Comparison of ENCODE assay signal across 16 cellular contexts in genomic region chr11:44805596-44805995, GRCh38.
A peak's percentile ranks its signal among the peaks of the same experiment; 100 is the strongest.
DNase-seq lines count a peak whose midpoint lies in the region; ATAC-seq, FAIRE-seq and TF ChIP-seq lines count a peak whose summit lies in the region.
"Had no signal": no experiment of that assay in that cellular context is flagged by ENCODE, and none has a peak within 500 bp of the region (broad histone marks: within the 10 kb centered on the region; RNA-seq: fewer than 3 reads in every experiment).

No MANE protein-coding gene starts in this region.

- H3K36me3 ChIP-seq in GM23248 (ENCODE audit: low read depth) (no peaks in the 10 kb centered on the region), astrocyte (ENCODE audit: insufficient read depth, low read length) (no peaks in the 10 kb centered on the region), mesendoderm (ENCODE audit: control insufficient read depth, insufficient read depth, low read length) (no peaks in the 10 kb centered on the region), transverse colon (no peaks in the 10 kb centered on the region), mammary epithelial cell (ENCODE audit: insufficient read depth, low read length) (no peaks in the 10 kb centered on the region)
- H3K36me3 ChIP-seq: neutrophil, suprapubic skin had no signal

- in situ Hi-C loops in GM23248 (cut with MboI) (no loop called here), transverse colon (cut with MboI; ENCODE audit: low pct_ligation_motif_present in 1 of 4, low pct_unique_long_range_greater_than_20kb in 1 of 4, low sequenced_read_pairs in 3 of 4) (no loop called here), mammary epithelial cell (cut with MboI; ENCODE audit: low sequenced_read_pairs in 2 of 2) (no loop called here)

- H3K4me3 Mint-ChIP-seq in astrocyte (ENCODE audit: unreplicated experiment): peak overlapping the region; percentile 2
- H3K4me3 Mint-ChIP-seq: activated CD4-positive, alpha-beta memory T cell treated with anti-CD3 and anti-CD28 coated beads for 36 hours; activated naive CD4-positive, alpha-beta T cell treated with anti-CD3 and anti-CD28 coated beads for 36 hours; B cell had no signal

- no peak overlapping the region for H2AK5ac ChIP-seq in mesendoderm (ENCODE audit: low read length)

- no peak overlapping the region for H4K5ac ChIP-seq in mesendoderm (ENCODE audit: low read length)

- ATAC-seq in HG03135 (IDR thresholded peaks at IDR 0.05; ENCODE audit: unreplicated experiment): no peak

- no peak overlapping the region for H2BK15ac ChIP-seq in mesendoderm (replicated peaks; ENCODE audit: low read depth)

- H3K56ac ChIP-seq in mesendoderm (ENCODE audit: low read length): no peak overlapping the region

- DNase-seq in GM23248 (peak; percentile 40), astrocyte (ENCODE audit: low read depth) (peak; percentile 19), mesendoderm (peak; percentile 44), transverse colon (no peak), mammary epithelial cell (no peak), HCEC 1CT (no peak)
- DNase-seq: activated CD4-positive, alpha-beta memory T cell treated with anti-CD3 and anti-CD28 coated beads for 36 hours; activated naive CD4-positive, alpha-beta T cell treated with anti-CD3 and anti-CD28 coated beads for 36 hours; NCI-H1417 treated with DMSO at 0.1 percent for 48 hours; NCI-H2171; NCI-H774; SIG-M5 had no signal

- H3K27me3 Mint-ChIP-seq in astrocyte (ENCODE audit: low read depth, unreplicated experiment): peaks cover 36% of the 10 kb centered on the region
- H3K27me3 Mint-ChIP-seq: activated CD4-positive, alpha-beta memory T cell treated with anti-CD3 and anti-CD28 coated beads for 36 hours had no signal

- no peaks in the 10 kb centered on the region for H3K36me3 Mint-ChIP-seq in astrocyte (ENCODE audit: low read depth, unreplicated experiment)
- H3K36me3 Mint-ChIP-seq: activated CD4-positive, alpha-beta memory T cell treated with anti-CD3 and anti-CD28 coated beads for 36 hours had no signal

- H3K9ac ChIP-seq in GM23248 (no peak overlapping the region), astrocyte (ENCODE audit: low read length) (no peak overlapping the region), mesendoderm (ENCODE audit: low read length) (no peak overlapping the region), mammary epithelial cell (ENCODE audit: insufficient read depth, low read length) (no peak overlapping the region)

- no peak overlapping the region for H4K8ac ChIP-seq in mesendoderm (ENCODE audit: low read depth, low read length)

- intact Hi-C loops in transverse colon (cut with DNase I; ENCODE audit: low total_unique reads): no loop called here
- intact Hi-C loops in mammary epithelial cell (cut with micrococcal nuclease): no loop called here

- BruUV-seq in mammary epithelial cell (replicated peaks; lab: Mats Ljungman, UMichigan): no TSS peak

- H2AFZ ChIP-seq in GM23248 (no peak overlapping the region), astrocyte (ENCODE audit: low read depth, low read length) (no peak overlapping the region), mammary epithelial cell (ENCODE audit: low read depth, low read length) (no peak overlapping the region)

- no peak overlapping the region for H3K4me3 ChIP-seq in GM23248
- no peak overlapping the region for H3K4me3 ChIP-seq in astrocyte (ENCODE audit: insufficient read depth, low read depth, low read length)
- H3K4me3 ChIP-seq in mesendoderm (ENCODE audit: low read length): no peak overlapping the region
- no peak overlapping the region for H3K4me3 ChIP-seq in transverse colon
- H3K4me3 ChIP-seq in mammary epithelial cell (replicated peaks in 1 of 3; ENCODE audit: insufficient read depth in 1 of 3, low read depth in 2 of 3, low read length in 3 of 3): no peak overlapping the region
- H3K4me3 ChIP-seq: suprapubic skin had no signal

- H3K27me3 ChIP-seq in GM23248 (replicated peaks; ENCODE audit: insufficient read depth): peaks cover 83% of the 10 kb centered on the region
- peaks cover 68% of the 10 kb centered on the region for H3K27me3 ChIP-seq in astrocyte (ENCODE audit: insufficient read depth, low read length)
- H3K27me3 ChIP-seq in mesendoderm (ENCODE audit: insufficient read depth, low read length, poor library complexity): no peaks in the 10 kb centered on the region
- peaks cover 4% of the 10 kb centered on the region for H3K27me3 ChIP-seq in transverse colon
- H3K27me3 ChIP-seq in mammary epithelial cell (ENCODE audit: insufficient read depth, low read length): peaks cover 4% of the 10 kb centered on the region
- H3K27me3 ChIP-seq: suprapubic skin had no signal

- H3K79me1 ChIP-seq in mesendoderm (ENCODE audit: low read length): no peaks in the 10 kb centered on the region

- TF ChIP-seq EP300 in transverse colon (IDR thresholded peaks at IDR 0.05; ENCODE audit: low read depth): no peak

- H3K4me2 ChIP-seq in GM23248 (ENCODE audit: unreplicated experiment) (no peak overlapping the region), astrocyte (ENCODE audit: low read length) (no peak overlapping the region), mesendoderm (ENCODE audit: low read length) (no peak overlapping the region), mammary epithelial cell (ENCODE audit: insufficient read depth, low read depth, low read length) (no peak overlapping the region)

- WGBS in GM23248 (ENCODE audit: low coverage in 1 of 2, low lambda C conversion rate in 2 of 2, missing lambda C conversion rate in 2 of 2), 2 experiments: 43 to 50% methylated on average over 6 of the region's 6 CpGs
- no CpG with 5 or more reads among the region's 6 CpGs for WGBS in mesendoderm (ENCODE audit: extremely low coverage, insufficient coverage, low lambda C conversion rate)
- 71 to 88% methylated on average over 3 to 6 of the region's 6 CpGs for WGBS in transverse colon (ENCODE audit: low coverage in 1 of 2), 2 donors
- 67% methylated on average over 3 of the region's 6 CpGs for WGBS in mammary epithelial cell (ENCODE audit: low coverage, missing lambda C conversion rate)

- H4K20me1 ChIP-seq in GM23248 (ENCODE audit: insufficient read depth): no peaks in the 10 kb centered on the region
- H4K20me1 ChIP-seq in astrocyte (ENCODE audit: insufficient read depth, low read length): no peaks in the 10 kb centered on the region
- H4K20me1 ChIP-seq in mammary epithelial cell (ENCODE audit: insufficient read depth, low read length): no peaks in the 10 kb centered on the region

- H3K4me1 Mint-ChIP-seq in astrocyte (ENCODE audit: low read depth, unreplicated experiment): peaks cover 24% of the 10 kb centered on the region
- H3K4me1 Mint-ChIP-seq: B cell had no signal

- no peak for TF ChIP-seq POLR2A in transverse colon (IDR thresholded peaks at IDR 0.05)

- H3K27ac Mint-ChIP-seq in astrocyte (ENCODE audit: unreplicated experiment): no peak overlapping the region
- H3K27ac Mint-ChIP-seq: activated CD4-positive, alpha-beta memory T cell treated with anti-CD3 and anti-CD28 coated beads for 36 hours; activated naive CD4-positive, alpha-beta T cell treated with anti-CD3 and anti-CD28 coated beads for 36 hours; B cell had no signal

- no peak for TF ChIP-seq CTCF in astrocyte (IDR thresholded peaks at IDR 0.05; ENCODE audit: insufficient read depth, low read depth, low read length)
- no peak for TF ChIP-seq CTCF in transverse colon (IDR thresholded peaks at IDR 0.05)
- no peak for TF ChIP-seq CTCF in mammary epithelial cell (conservative IDR thresholded peaks at IDR 0.05 in 1 of 2, IDR thresholded peaks at IDR 0.05 in 1 of 2; ENCODE audit: extremely low read depth in 1 of 2, insufficient read depth in 1 of 2, low read depth in 1 of 2, low read length in 2 of 2)

- H3K18ac ChIP-seq in mesendoderm (ENCODE audit: low read length): no peak overlapping the region

- H2BK120ac ChIP-seq in mesendoderm (ENCODE audit: low read depth, low read length): no peak overlapping the region

- dilution Hi-C loops in mammary epithelial cell (cut with HindIII; ENCODE audit: low sequenced_read_pairs): no loop called here

- H3K4me1 ChIP-seq in GM23248 (ENCODE audit: insufficient read depth) (no peaks in the 10 kb centered on the region), astrocyte (ENCODE audit: insufficient read depth, low read length) (no peaks in the 10 kb centered on the region), mesendoderm (ENCODE audit: control insufficient read depth, low read depth, low read length) (no peaks in the 10 kb centered on the region), transverse colon (peaks cover 0 to 3% (median 1%) of the 10 kb centered on the region in 4 donors), mammary epithelial cell (ENCODE audit: insufficient read depth, low read length) (no peaks in the 10 kb centered on the region)

- H3K9me2 ChIP-seq in GM23248 (ENCODE audit: insufficient read depth): no peaks in the 10 kb centered on the region

- H3K79me2 ChIP-seq in GM23248 (ENCODE audit: insufficient read depth): no peaks in the 10 kb centered on the region
- no peaks in the 10 kb centered on the region for H3K79me2 ChIP-seq in astrocyte (ENCODE audit: insufficient read depth, low read length)
- no peaks in the 10 kb centered on the region for H3K79me2 ChIP-seq in mesendoderm (ENCODE audit: control insufficient read depth, insufficient read depth, low read length)
- no peaks in the 10 kb centered on the region for H3K79me2 ChIP-seq in mammary epithelial cell (ENCODE audit: insufficient read depth, low read length)

- H3K27ac ChIP-seq in GM23248 (no peak overlapping the region), astrocyte (ENCODE audit: low read depth, low read length) (no peak overlapping the region), mesendoderm (ENCODE audit: low read depth, low read length) (no peak overlapping the region), transverse colon (peak overlapping the region; percentile 66 to 71 (median 68)), mammary epithelial cell (ENCODE audit: insufficient read depth, low read depth, low read length) (no peak overlapping the region)
- H3K27ac ChIP-seq: neutrophil, suprapubic skin had no signal

- no peak overlapping the region for H3K4ac ChIP-seq in mesendoderm (ENCODE audit: low read depth, low read length)

- no peak for FAIRE-seq in astrocyte (lab: Jason Lieb, UNC)

- H3K23ac ChIP-seq in mesendoderm (ENCODE audit: low read length): no peak overlapping the region

- 0 out of 2 replicates have a peak, but pooled peaks cover 5% of the 10 kb centered on the region for H3F3A ChIP-seq in GM23248 (ENCODE audit: insufficient read depth)

- H3K9me3 Mint-ChIP-seq in astrocyte (ENCODE audit: unreplicated experiment): no peaks in the 10 kb centered on the region
- H3K9me3 Mint-ChIP-seq: activated CD4-positive, alpha-beta memory T cell treated with anti-CD3 and anti-CD28 coated beads for 36 hours; activated naive CD4-positive, alpha-beta T cell treated with anti-CD3 and anti-CD28 coated beads for 36 hours had no signal

- no peak overlapping the region for H2BK5ac ChIP-seq in mesendoderm (ENCODE audit: low read length)

- CTCF ChIA-PET in mammary epithelial cell (lab: Charles Lee; ENCODE audit: low non-redundant PET): no interaction called here

- H3K9me3 ChIP-seq in GM23248 (ENCODE audit: low read depth) (no peaks in the 10 kb centered on the region), astrocyte (ENCODE audit: insufficient read depth, low read depth, low read length) (no peaks in the 10 kb centered on the region), transverse colon (no peaks in the 10 kb centered on the region), mammary epithelial cell (replicated peaks; ENCODE audit: insufficient read depth, low read length) (no peaks in the 10 kb centered on the region)
- H3K9me3 ChIP-seq: neutrophil, suprapubic skin had no signal

Comparison
In these comparisons a context has a peak if more than half of its experiments do, and no peak if none do; other contexts are left out.
1. DNase-seq: peak in GM23248 (single experiment), astrocyte (single experiment) and mesendoderm (single experiment); none in transverse colon (single experiment), mammary epithelial cell (single experiment) and HCEC 1CT (single experiment).
2. H3K27ac ChIP-seq: peak in transverse colon (4 of 4); none in GM23248 (single experiment), astrocyte (single experiment), mesendoderm (single experiment) and mammary epithelial cell (single experiment).